ENCODE assay signal across 3 cellular contexts in the genomic region with DNA sequence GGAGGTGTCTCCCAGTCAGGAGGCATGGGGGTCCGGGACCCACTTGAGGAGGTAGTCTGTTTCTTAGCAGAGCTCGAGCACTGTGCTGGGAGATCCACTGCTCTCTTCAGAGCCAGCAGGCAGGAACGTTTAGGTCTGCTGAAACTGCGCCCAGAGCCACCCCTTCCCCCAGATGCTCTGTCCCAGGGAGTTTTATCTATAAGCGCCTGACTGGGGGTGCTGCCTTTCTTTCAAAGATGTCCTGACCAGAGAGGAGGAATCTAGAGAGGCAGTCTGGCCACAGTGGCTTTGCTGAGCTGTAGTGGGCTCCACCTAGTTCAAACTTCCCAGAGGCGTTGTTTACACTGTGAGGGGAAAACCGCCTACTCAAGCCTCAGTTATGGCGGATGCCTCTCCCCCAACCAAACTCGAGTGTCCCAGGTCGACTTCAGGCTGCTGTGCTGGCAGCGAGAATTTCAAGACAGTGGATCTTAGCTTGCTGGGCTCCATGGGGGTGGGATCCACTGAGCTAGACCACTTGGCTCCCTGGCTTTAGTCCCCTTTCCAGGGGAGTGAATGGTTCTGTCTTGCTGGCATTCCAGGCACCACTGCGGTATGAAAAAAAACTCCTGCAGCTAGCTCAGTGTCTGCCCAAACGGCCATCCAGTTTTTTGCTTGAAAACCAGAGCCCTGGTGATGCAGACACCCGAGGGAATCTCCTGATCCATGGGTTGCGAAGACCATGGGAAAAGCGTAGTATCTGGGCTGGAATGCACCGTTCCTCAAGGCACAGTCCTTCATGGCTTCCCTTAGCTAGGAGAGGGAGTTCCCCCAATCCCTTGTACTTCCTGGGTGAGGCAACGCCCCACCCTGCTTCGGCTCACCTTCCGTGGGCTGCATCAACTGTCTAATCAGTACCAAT. TPM values are rescaled to one million over a fixed set of nuclear protein-coding genes. Genes with fewer than 3 reads are reported as not detected.
"Had no signal": no experiment of that assay in that cellular context is flagged by ENCODE, and none has a peak within 500 bp of the region (broad histone marks: within the 10 kb centered on the region; RNA-seq: fewer than 3 reads in every experiment).

No MANE protein-coding gene starts in this region.

RNA-seq across cellular contexts. Expression of gene GRHL3, which starts 44.7 kb away (rescaled TPM):
- total RNA-seq: M059J, Right ventricle myocardium superior, SJSA1 had no signal
